In genomic region chr13:110531671-110532083, GRCh38 we compare ENCODE assay signal across 25 cellular contexts. TPM values are rescaled to one million over a fixed set of nuclear protein-coding genes. Genes with fewer than 3 reads are reported as not detected.
DNase-seq lines count a peak whose midpoint lies in the region; ATAC-seq and TF ChIP-seq lines count a peak whose summit lies in the region.
"Had no signal": no experiment of that assay in that cellular context is flagged by ENCODE, and none has a peak within 500 bp of the region (broad histone marks: within the 10 kb centered on the region; RNA-seq: fewer than 3 reads in every experiment).

No MANE protein-coding gene starts in this region.

- TF ChIP-seq EP300 in upper lobe of left lung (IDR thresholded peaks at IDR 0.05) = no peak

- H3K4ac ChIP-seq in mesendoderm (ENCODE audit: low read depth, low read length) = no peak overlapping the region

- no peak overlapping the region for H3K9ac ChIP-seq in mesendoderm (ENCODE audit: low read length)

- no peak for TF ChIP-seq CTCF in chondrocyte (IDR thresholded peaks at IDR 0.05)
- TF ChIP-seq CTCF in upper lobe of left lung (IDR thresholded peaks at IDR 0.05) = no peak

- H3K4me1 ChIP-seq in mesendoderm (ENCODE audit: control insufficient read depth, low read depth, low read length) = peaks cover 8% of the 10 kb centered on the region
- H3K4me1 ChIP-seq in upper lobe of left lung = peaks cover 25 to 39% (median 37%) of the 10 kb centered on the region in 4 donors

- H3K4me2 ChIP-seq in mesendoderm (ENCODE audit: low read length) = no peak overlapping the region

- no peak overlapping the region for H3K4me3 Mint-ChIP-seq in chondrocyte (ENCODE audit: unreplicated experiment)
- no peak overlapping the region for H3K4me3 Mint-ChIP-seq in activated CD8-positive, alpha-beta memory T cell treated with anti-CD3 and anti-CD28 coated beads, Interleukin-2, amount 10 ng/mL, durations not matched to agents 7 days and 5 days
- H3K4me3 Mint-ChIP-seq: activated B cell treated with CpG ODN at 0.5 μM for 24 hours; activated naive CD8-positive, alpha-beta T cell; activated T-helper 1 cell treated with anti-CD3 and anti-CD28 coated beads, Interleukin-12 subunit alpha, Interleukin-12 subunit beta, Interleukin-2, Interleukin-4 antibody, amounts not matched to agents 30 ng/mL and 10 ng/mL and 1 ng/mL, durations not matched to agents 14 hours and 24 hours and 36 hours; CD8-positive, alpha-beta memory T cell; central memory CD8-positive, alpha-beta T cell; IgD-negative memory B cell; naive thymus-derived CD8-positive, alpha-beta T cell had no signal

- no peak overlapping the region for H2AK5ac ChIP-seq in mesendoderm (ENCODE audit: low read length)

- no peaks in the 10 kb centered on the region for H3K9me3 Mint-ChIP-seq in chondrocyte (ENCODE audit: low read depth)
- H3K9me3 Mint-ChIP-seq in activated CD8-positive, alpha-beta memory T cell treated with anti-CD3 and anti-CD28 coated beads, Interleukin-2, amount 10 ng/mL, durations not matched to agents 7 days and 5 days (ENCODE audit: low read depth) = no peaks in the 10 kb centered on the region
- H3K9me3 Mint-ChIP-seq: activated B cell treated with CpG ODN at 0.5 μM for 24 hours; activated T-helper 1 cell treated with anti-CD3 and anti-CD28 coated beads, Interleukin-12 subunit alpha, Interleukin-12 subunit beta, Interleukin-2, Interleukin-4 antibody, amounts not matched to agents 30 ng/mL and 10 ng/mL and 1 ng/mL, durations not matched to agents 14 hours and 24 hours and 36 hours; CD8-positive, alpha-beta memory T cell; central memory CD8-positive, alpha-beta T cell; IgD-negative memory B cell had no signal

- no peak overlapping the region for H2BK5ac ChIP-seq in mesendoderm (ENCODE audit: low read length)

- no peaks in the 10 kb centered on the region for H3K9me3 ChIP-seq in upper lobe of left lung
- H3K9me3 ChIP-seq: thoracic aorta had no signal

- H3K27me3 ChIP-seq in mesendoderm (ENCODE audit: insufficient read depth, low read length, poor library complexity) (no peaks in the 10 kb centered on the region), upper lobe of left lung (no peaks in the 10 kb centered on the region)

- H3K4me3 ChIP-seq in mesendoderm (ENCODE audit: low read length) (no peak overlapping the region), upper lobe of left lung (no peak overlapping the region)
- H3K4me3 ChIP-seq: thoracic aorta had no signal

- H2BK15ac ChIP-seq in mesendoderm (replicated peaks; ENCODE audit: low read depth) = no peak overlapping the region

- H3K79me2 ChIP-seq in mesendoderm (ENCODE audit: control insufficient read depth, insufficient read depth, low read length) = peaks cover 7% of the 10 kb centered on the region

- H3K27ac ChIP-seq in mesendoderm (ENCODE audit: low read depth, low read length) (no peak overlapping the region), upper lobe of left lung (peak overlapping the region in 3 of 4 donors; percentile 48 to 66 (median 55))
- H3K27ac ChIP-seq: thoracic aorta had no signal

- no peak overlapping the region for H4K5ac ChIP-seq in mesendoderm (ENCODE audit: low read length)

- no peak overlapping the region for H3K18ac ChIP-seq in mesendoderm (ENCODE audit: low read length)

- peak; percentile 73 for ATAC-seq in GM21390 (IDR thresholded peaks at IDR 0.05; ENCODE audit: unreplicated experiment)
- ATAC-seq in upper lobe of left lung (ENCODE audit: low FRiP score in 2 of 2) = peak in 1 of 2 donors; percentile 52
- ATAC-seq in activated CD8-positive, alpha-beta memory T cell treated with anti-CD3 and anti-CD28 coated beads, Interleukin-2, amount 10 ng/mL, durations not matched to agents 7 days and 5 days = no peak
- ATAC-seq: naive thymus-derived CD8-positive, alpha-beta T cell had no signal

- no peak overlapping the region for H2BK120ac ChIP-seq in mesendoderm (ENCODE audit: low read depth, low read length)

- H3K36me3 ChIP-seq in mesendoderm (ENCODE audit: control insufficient read depth, insufficient read depth, low read length) (no peaks in the 10 kb centered on the region), upper lobe of left lung (peaks cover 0 to 11% (median 0%) of the 10 kb centered on the region in 4 donors)
- H3K36me3 ChIP-seq: thoracic aorta had no signal

- no peak overlapping the region for H4K8ac ChIP-seq in mesendoderm (ENCODE audit: low read depth, low read length)

- H3K4me1 Mint-ChIP-seq in chondrocyte (ENCODE audit: low read depth) = peaks cover 31% of the 10 kb centered on the region
- H3K4me1 Mint-ChIP-seq in activated CD8-positive, alpha-beta memory T cell treated with anti-CD3 and anti-CD28 coated beads, Interleukin-2, amount 10 ng/mL, durations not matched to agents 7 days and 5 days = peaks cover 6% of the 10 kb centered on the region
- H3K4me1 Mint-ChIP-seq: central memory CD8-positive, alpha-beta T cell had no signal

- CTCF ChIA-PET in activated CD8-positive, alpha-beta memory T cell treated with anti-CD3 and anti-CD28 coated beads, Interleukin-2, amount 10 ng/mL, durations not matched to agents 7 days and 5 days (lab: Charles Lee) = no interaction called here

- peak in 1 of 4 donors; percentile 51 for TF ChIP-seq POLR2A in upper lobe of left lung (IDR thresholded peaks at IDR 0.05)

- WGBS in mesendoderm (ENCODE audit: extremely low coverage, insufficient coverage, low lambda C conversion rate) = no CpG with 5 or more reads among the region's 9 CpGs
- WGBS in upper lobe of left lung, 2 donors = 73 to 88% methylated on average over 9 of the region's 9 CpGs

- no peaks in the 10 kb centered on the region for H3K36me3 Mint-ChIP-seq in chondrocyte (ENCODE audit: low read depth)
- H3K36me3 Mint-ChIP-seq in activated CD8-positive, alpha-beta memory T cell treated with anti-CD3 and anti-CD28 coated beads, Interleukin-2, amount 10 ng/mL, durations not matched to agents 7 days and 5 days = no peaks in the 10 kb centered on the region
- H3K36me3 Mint-ChIP-seq: activated naive CD8-positive, alpha-beta T cell; CD8-positive, alpha-beta memory T cell had no signal

- H3K23ac ChIP-seq in mesendoderm (ENCODE audit: low read length) = no peak overlapping the region

- H3K79me1 ChIP-seq in mesendoderm (ENCODE audit: low read length) = peaks cover 20% of the 10 kb centered on the region

- DNase-seq in chondrocyte (ENCODE audit: low spot score) (peak; percentile 69), mesendoderm (no peak), upper lobe of left lung (peak in 1 of 2 donors; percentile 62), NCI-H2171 (lab: John Stamatoyannopoulos, UW) (no peak)
- no peak for DNase-seq in stimulated activated CD8-positive, alpha-beta memory T cell treated with anti-CD3 and anti-CD28 coated beads, Interleukin-4, amount 100 ng/mL, for 48 hours
- no peak for DNase-seq in activated CD8-positive, alpha-beta memory T cell treated with anti-CD3 and anti-CD28 coated beads, Interleukin-2, amount 10 ng/mL, durations not matched to agents 7 days and 5 days
- DNase-seq: activated B cell treated with CpG ODN at 0.5 μM for 24 hours; CD8-positive, alpha-beta memory T cell; DMS153; GF-D8; NCI-H1105 treated with DMSO at 0.1 percent for 48 hours; NCI-H2029; NCI-H774; retina; Right ventricle myocardium superior; stimulated activated CD4-positive, alpha-beta T cell treated with anti-CD3 and anti-CD28 coated beads, Interleukin-4, amount 100 ng/mL, for 4 hours; stimulated activated naive CD4-positive, alpha-beta T cell treated with Interleukin-2 at 50 U/mL for 16 hours; SW 1271 had no signal

- no peaks in the 10 kb centered on the region for H3K27me3 Mint-ChIP-seq in chondrocyte (ENCODE audit: low read depth)
- no peaks in the 10 kb centered on the region for H3K27me3 Mint-ChIP-seq in activated CD8-positive, alpha-beta memory T cell treated with anti-CD3 and anti-CD28 coated beads, Interleukin-2, amount 10 ng/mL, durations not matched to agents 7 days and 5 days
- H3K27me3 Mint-ChIP-seq: activated B cell treated with CpG ODN at 0.5 μM for 24 hours; activated naive CD8-positive, alpha-beta T cell had no signal

- no peak overlapping the region for H3K27ac Mint-ChIP-seq in chondrocyte (ENCODE audit: unreplicated experiment)
- no peak overlapping the region for H3K27ac Mint-ChIP-seq in activated CD8-positive, alpha-beta memory T cell treated with anti-CD3 and anti-CD28 coated beads, Interleukin-2, amount 10 ng/mL, durations not matched to agents 7 days and 5 days
- H3K27ac Mint-ChIP-seq: activated B cell treated with CpG ODN at 0.5 μM for 24 hours; activated naive CD8-positive, alpha-beta T cell; activated T-helper 1 cell treated with anti-CD3 and anti-CD28 coated beads, Interleukin-12 subunit alpha, Interleukin-12 subunit beta, Interleukin-2, Interleukin-4 antibody, amounts not matched to agents 30 ng/mL and 10 ng/mL and 1 ng/mL, durations not matched to agents 14 hours and 24 hours and 36 hours had no signal

- H3K56ac ChIP-seq in mesendoderm (ENCODE audit: low read length) = peak overlapping the region; percentile 30

RNA-seq across cellular contexts. Expression of gene RAB20, which starts 29.8 kb away (rescaled TPM):
- total RNA-seq in chondrocyte = 3.6 to 7.8 TPM (median 6.3 TPM) in 3 replicates
- polyA plus RNA-seq in mesendoderm (2013, experiment 1 of 2) = 30.9 TPM
- 30.6 TPM for polyA plus RNA-seq in mesendoderm (2013, experiment 2 of 2)
- 10 to 100 TPM; 46.7 to 80.7 (median 57.8) TPM for total RNA-seq in upper lobe of left lung
- 1 to 10 TPM; 1.1 to 3.8 TPM for total RNA-seq in activated CD8-positive, alpha-beta memory T cell treated with anti-CD3 and anti-CD28 coated beads, Interleukin-2, amount 10 ng/mL, durations not matched to agents 7 days and 5 days
